ENCODE assay signal across 19 cellular contexts in the genomic region with DNA sequence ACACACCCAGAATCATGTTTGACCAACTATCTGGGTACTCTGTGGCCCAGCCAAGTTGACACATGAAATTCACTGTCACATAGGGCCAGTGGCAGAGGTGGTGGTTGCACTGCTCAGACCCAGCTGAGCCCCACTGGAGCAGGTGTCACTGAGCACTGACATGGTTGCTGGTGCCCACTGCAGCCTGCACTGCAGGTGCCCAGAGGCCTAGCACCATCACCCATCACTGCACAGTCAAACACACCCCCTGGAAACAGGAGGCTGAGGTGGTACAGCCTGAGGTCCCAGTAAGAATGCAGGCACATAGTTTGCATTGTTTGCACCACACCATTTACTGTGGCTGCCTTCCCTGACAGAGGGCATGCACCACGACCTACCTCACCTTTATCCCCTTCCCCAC.
"Had no signal": no experiment of that assay in that cellular context is flagged by ENCODE, and none has a peak within 500 bp of the region (broad histone marks: within the 10 kb centered on the region; RNA-seq: fewer than 3 reads in every experiment).

No MANE protein-coding gene starts in this region.

- H3K4me3 ChIP-seq: cardiac muscle cell, SJSA1 had no signal

- FAIRE-seq: RCC 7860 had no signal

- ATAC-seq: activated CD4-positive, CD25-positive, alpha-beta regulatory T cell treated with anti-CD3 and anti-CD28 coated beads, Interleukin-2, amount 50 U/mL, for 24 hours; SK-N-SH treated with all-trans-retinoic acid at 6 μM for 48 hours had no signal

- H3K27me3 ChIP-seq: brain microvascular endothelial cell, cardiac muscle cell, SJSA1 had no signal

- H3K27ac ChIP-seq: brain microvascular endothelial cell, cardiac muscle cell, SJSA1 had no signal

- DNase-seq: activated CD4-positive, alpha-beta T cell treated with anti-CD3 and anti-CD28 coated beads for 4 hours; activated CD8-positive, alpha-beta T cell treated with anti-CD3 and anti-CD28 coated beads for 36 hours; activated effector memory CD4-positive, alpha-beta T cell treated with anti-CD3 and anti-CD28 coated beads, Interleukin-2, amount 50 U/mL, for 16 hours; activated naive CD4-positive, alpha-beta T cell treated with Interleukin-2 at 50 U/mL for 16 hours; activated T-cell treated with anti-CD3 and anti-CD28 coated beads, Interleukin-2, amount 50 U/mL, for 24 hours; brain microvascular endothelial cell; NCI-H1092; NCI-H1417 treated with DMSO at 0.1 percent for 48 hours; NCI-H1694 treated with DMSO at 0.1 percent for 48 hours; NCI-H2081; NCI-H510A treated with DMSO at 0.1 percent for 48 hours; NCI-H69; SHP77; SW 1271 had no signal

- H3K36me3 ChIP-seq: brain microvascular endothelial cell, cardiac muscle cell, SJSA1 had no signal

- H3K9me3 ChIP-seq: SJSA1 had no signal

- H3K4me1 ChIP-seq: SJSA1 had no signal
